In the genomic region with DNA sequence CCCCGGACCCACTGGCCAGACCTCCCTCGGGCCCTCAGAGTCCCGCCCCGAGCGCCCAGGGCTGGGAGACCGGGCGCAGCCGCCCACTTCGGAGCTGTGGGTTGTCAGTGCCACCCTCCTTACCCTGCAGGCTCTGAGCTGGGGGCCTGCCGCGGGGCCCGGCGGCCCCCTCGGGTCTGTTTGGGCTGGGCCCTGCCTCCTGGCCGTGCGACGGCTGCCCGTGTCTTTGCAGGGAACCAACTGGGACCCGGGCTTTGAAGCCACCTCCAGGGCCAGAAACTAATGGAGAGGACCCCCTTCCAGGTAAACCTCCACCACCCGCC, we compare ENCODE assay signal across 9 cellular contexts. TPM values are rescaled to one million over a fixed set of nuclear protein-coding genes. Genes with fewer than 3 reads are reported as not detected.
DNase-seq lines count a peak whose midpoint lies in the region; ATAC-seq, FAIRE-seq and TF ChIP-seq lines count a peak whose summit lies in the region.
"Had no signal": no experiment of that assay in that cellular context is flagged by ENCODE, and none has a peak within 500 bp of the region (broad histone marks: within the 10 kb centered on the region; RNA-seq: fewer than 3 reads in every experiment).

No MANE protein-coding gene starts in this region.

- H4K20me1 ChIP-seq in astrocyte (ENCODE audit: insufficient read depth, low read length) = peaks cover 5% of the 10 kb centered on the region

- no peaks in the 10 kb centered on the region for H3K27me3 Mint-ChIP-seq in astrocyte (ENCODE audit: low read depth, unreplicated experiment)
- H3K27me3 Mint-ChIP-seq: IgD-negative memory B cell had no signal

- ATAC-seq in GM18867 (IDR thresholded peaks at IDR 0.05; ENCODE audit: unreplicated experiment) (no peak), GM18861 (IDR thresholded peaks at IDR 0.05; ENCODE audit: unreplicated experiment) (no peak), GM21576 (IDR thresholded peaks at IDR 0.05; ENCODE audit: unreplicated experiment) (no peak)

- peaks cover 7% of the 10 kb centered on the region for H3K4me1 Mint-ChIP-seq in astrocyte (ENCODE audit: low read depth, unreplicated experiment)

- H3K4me2 ChIP-seq in astrocyte (ENCODE audit: low read length) = peak overlapping the region; percentile 90

- peaks cover 58% of the 10 kb centered on the region for H3K36me3 ChIP-seq in HAP-1 (replicated peaks)
- peaks cover 8% of the 10 kb centered on the region for H3K36me3 ChIP-seq in astrocyte (ENCODE audit: insufficient read depth, low read length)
- peaks cover 40% of the 10 kb centered on the region for H3K36me3 ChIP-seq in mesodermal cell (ENCODE audit: control insufficient read depth, insufficient read depth, low read length)

- peak overlapping the region; percentile 79 for H3K9ac ChIP-seq in astrocyte (ENCODE audit: low read length)

- peaks cover 8% of the 10 kb centered on the region for H3K79me2 ChIP-seq in astrocyte (ENCODE audit: insufficient read depth, low read length)

- TF ChIP-seq CTCF in 22Rv1 (IDR thresholded peaks at IDR 0.05) (no peak), astrocyte (IDR thresholded peaks at IDR 0.05; ENCODE audit: insufficient read depth, low read depth, low read length) (no peak)

- no peaks in the 10 kb centered on the region for H3K9me3 ChIP-seq in HAP-1
- no peaks in the 10 kb centered on the region for H3K9me3 ChIP-seq in astrocyte (ENCODE audit: insufficient read depth, low read depth, low read length)
- H3K9me3 ChIP-seq in mesodermal cell (ENCODE audit: control insufficient read depth, low read length) = no peaks in the 10 kb centered on the region

- H3K4me3 Mint-ChIP-seq in astrocyte (ENCODE audit: unreplicated experiment) = peak overlapping the region; percentile 78

- no peak for FAIRE-seq in astrocyte (lab: Jason Lieb, UNC)

- peak overlapping the region; percentile 58 for H3K4me3 ChIP-seq in HAP-1
- H3K4me3 ChIP-seq in astrocyte (ENCODE audit: insufficient read depth, low read depth, low read length) = peak overlapping the region; percentile 59
- H3K4me3 ChIP-seq in mesodermal cell (ENCODE audit: extremely low read depth, insufficient read depth, low read length, poor library complexity, severe bottlenecking) = peak overlapping the region; percentile 65

- peak overlapping the region; percentile 86 for H3K27ac ChIP-seq in 22Rv1
- no peak overlapping the region for H3K27ac ChIP-seq in astrocyte (ENCODE audit: low read depth, low read length)
- peak overlapping the region; percentile 36 for H3K27ac ChIP-seq in mesodermal cell (ENCODE audit: low read depth, low read length, severe bottlenecking)

- DNase-seq in HAP-1 (ENCODE audit: low spot score in 2 of 2) (no peak), astrocyte (ENCODE audit: low read depth) (no peak), foreskin melanocyte (no peak)

- no peaks in the 10 kb centered on the region for H3K27me3 ChIP-seq in HAP-1 (ENCODE audit: low read depth)
- no peaks in the 10 kb centered on the region for H3K27me3 ChIP-seq in astrocyte (ENCODE audit: insufficient read depth, low read length)

- peaks cover 2% of the 10 kb centered on the region for H3K36me3 Mint-ChIP-seq in astrocyte (ENCODE audit: low read depth, unreplicated experiment)
- H3K36me3 Mint-ChIP-seq: IgD-negative memory B cell had no signal

- in situ Hi-C loops in HAP-1 (cut with MboI; ENCODE audit: low sequenced_read_pairs) = no loop called here

- WGBS in mesodermal cell (ENCODE audit: insufficient coverage in 2 of 2), 2 experiments = 3 to 4% methylated on average over 18 of the region's 20 CpGs

- no peaks in the 10 kb centered on the region for H3K9me3 Mint-ChIP-seq in astrocyte (ENCODE audit: unreplicated experiment)
- H3K9me3 Mint-ChIP-seq: IgD-negative memory B cell had no signal

- peaks cover 17% of the 10 kb centered on the region for H3K4me1 ChIP-seq in HAP-1
- H3K4me1 ChIP-seq in astrocyte (ENCODE audit: insufficient read depth, low read length) = peaks cover 14% of the 10 kb centered on the region
- peaks cover 19% of the 10 kb centered on the region for H3K4me1 ChIP-seq in mesodermal cell (ENCODE audit: control insufficient read depth, insufficient read depth, low read length, poor library complexity, severe bottlenecking)

- H3K27ac Mint-ChIP-seq in astrocyte (ENCODE audit: unreplicated experiment) = no peak overlapping the region

- peak overlapping the region; percentile 78 for H2AFZ ChIP-seq in astrocyte (ENCODE audit: low read depth, low read length)

RNA-seq across cellular contexts. Expression of a gene that starts 0.4 kb away (rescaled TPM):
- 5.8 and 6.0 TPM in 2 replicates for total RNA-seq in astrocyte
- polyA plus RNA-seq in mesodermal cell (2013, experiment 1 of 2) = 15.0 TPM
- polyA plus RNA-seq in mesodermal cell (2013, experiment 2 of 2) = 13.2 TPM

RNA-seq across cellular contexts. Expression of a gene that starts 10.7 kb away (rescaled TPM):
- 1.1 and 1.3 TPM in 2 replicates for total RNA-seq in astrocyte
- 0.70 TPM for polyA plus RNA-seq in mesodermal cell (2013, experiment 1 of 2)
- 0.30 TPM for polyA plus RNA-seq in mesodermal cell (2013, experiment 2 of 2)
- polyA plus RNA-seq: IgD-negative memory B cell had no signal

RNA-seq across cellular contexts. Expression of a gene that starts 14.6 kb away (rescaled TPM):
- 12.8 and 13.4 TPM in 2 replicates for total RNA-seq in astrocyte
- polyA plus RNA-seq in mesodermal cell (2013, experiment 1 of 2) = 5.9 TPM
- polyA plus RNA-seq in mesodermal cell (2013, experiment 2 of 2) = 5.0 TPM

RNA-seq across cellular contexts. Expression of a gene that starts 31.1 kb away (rescaled TPM):
- 5.5 and 6.4 TPM in 2 replicates for total RNA-seq in astrocyte
- polyA plus RNA-seq in mesodermal cell (2013, experiment 1 of 2) = 25.7 TPM
- polyA plus RNA-seq in mesodermal cell (2013, experiment 2 of 2) = 23.2 TPM

RNA-seq across cellular contexts. Expression of a gene that starts 53.4 kb away (rescaled TPM):
- 311 TPM in 2 replicates for total RNA-seq in astrocyte
- 255 TPM for polyA plus RNA-seq in mesodermal cell (2013, experiment 1 of 2)
- 193 TPM for polyA plus RNA-seq in mesodermal cell (2013, experiment 2 of 2)
